In genomic region chr1:160399544-160400283, GRCh38 we compare ENCODE assay signal across 1 cellular context.
A peak's percentile ranks its signal among the peaks of the same experiment; 100 is the strongest.
TF ChIP-seq lines count a peak whose summit lies in the region.

No MANE protein-coding gene starts in this region.

TF ChIP-seq in H1, 55 proteins besides CTCF, POLR2A, EP300 and RAD21:
- TF ChIP-seq CTBP2 (IDR thresholded peaks at IDR 0.05; ENCODE audit: borderline replicate concordance, insufficient read depth, insufficient read length, low read length) = peak; percentile 46
- no peak for TF ChIP-seq CBX5 (IDR thresholded peaks at IDR 0.05; ENCODE audit: low read depth, low read length)
- peak; percentile 73 for TF ChIP-seq ASH2L (IDR thresholded peaks at IDR 0.05; ENCODE audit: low read length)
